In the genomic region with DNA sequence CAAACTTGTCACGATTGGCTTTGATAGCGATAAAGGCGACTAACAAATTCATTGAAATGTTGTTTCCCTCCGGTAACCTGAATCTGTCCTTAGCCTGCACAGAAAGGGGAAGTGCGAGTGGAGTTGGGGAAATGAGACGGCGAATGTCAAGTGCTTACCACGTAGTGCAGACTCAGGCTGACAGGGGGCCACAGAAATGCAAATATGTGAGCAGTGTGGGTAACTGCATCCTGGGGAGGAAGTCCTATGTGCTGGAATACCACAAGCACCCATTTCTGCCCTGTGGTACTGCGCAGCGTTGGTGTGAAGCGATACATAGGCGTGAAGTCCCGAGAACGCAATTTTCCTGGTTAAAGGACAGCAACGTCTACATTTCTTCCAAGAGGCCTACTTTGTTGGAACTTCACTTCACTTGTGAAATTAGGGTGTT, we compare ENCODE assay signal across 1 cellular context.
TF ChIP-seq lines count a peak whose summit lies in the region.

No MANE protein-coding gene starts in this region.

TF ChIP-seq in HepG2, 621 proteins besides CTCF, POLR2A, EP300 and RAD21 (continued from another document and continues in another):
- no peak for TF ChIP-seq XRCC5 (optimal IDR thresholded peaks at IDR 0.05; ENCODE audit: low read length)
- TF ChIP-seq STAG1 (CRISPR knock-in tag; IDR thresholded peaks at IDR 0.05), result no peak; the same call in 1 of the 2 replicates
- no peak for TF ChIP-seq KAT7 (CRISPR knock-in tag; IDR thresholded peaks at IDR 0.05; ENCODE audit: borderline replicate concordance)
- TF ChIP-seq HOXA5 (CRISPR knock-in tag; IDR thresholded peaks at IDR 0.05), result no peak
- no peak for TF ChIP-seq ZNF12 (CRISPR knock-in tag; IDR thresholded peaks at IDR 0.05)
- no peak for TF ChIP-seq MAFF (IDR thresholded peaks at IDR 0.05; ENCODE audit: low read depth, low read length)
- TF ChIP-seq NR2F6 (IDR thresholded peaks at IDR 0.05), result no peak
- 0 out of 2 replicates have a peak, but pooled peaks have one; percentile 13 for TF ChIP-seq NR2F6 (CRISPR knock-in tag; IDR thresholded peaks at IDR 0.05)
- TF ChIP-seq, protein P1, sequence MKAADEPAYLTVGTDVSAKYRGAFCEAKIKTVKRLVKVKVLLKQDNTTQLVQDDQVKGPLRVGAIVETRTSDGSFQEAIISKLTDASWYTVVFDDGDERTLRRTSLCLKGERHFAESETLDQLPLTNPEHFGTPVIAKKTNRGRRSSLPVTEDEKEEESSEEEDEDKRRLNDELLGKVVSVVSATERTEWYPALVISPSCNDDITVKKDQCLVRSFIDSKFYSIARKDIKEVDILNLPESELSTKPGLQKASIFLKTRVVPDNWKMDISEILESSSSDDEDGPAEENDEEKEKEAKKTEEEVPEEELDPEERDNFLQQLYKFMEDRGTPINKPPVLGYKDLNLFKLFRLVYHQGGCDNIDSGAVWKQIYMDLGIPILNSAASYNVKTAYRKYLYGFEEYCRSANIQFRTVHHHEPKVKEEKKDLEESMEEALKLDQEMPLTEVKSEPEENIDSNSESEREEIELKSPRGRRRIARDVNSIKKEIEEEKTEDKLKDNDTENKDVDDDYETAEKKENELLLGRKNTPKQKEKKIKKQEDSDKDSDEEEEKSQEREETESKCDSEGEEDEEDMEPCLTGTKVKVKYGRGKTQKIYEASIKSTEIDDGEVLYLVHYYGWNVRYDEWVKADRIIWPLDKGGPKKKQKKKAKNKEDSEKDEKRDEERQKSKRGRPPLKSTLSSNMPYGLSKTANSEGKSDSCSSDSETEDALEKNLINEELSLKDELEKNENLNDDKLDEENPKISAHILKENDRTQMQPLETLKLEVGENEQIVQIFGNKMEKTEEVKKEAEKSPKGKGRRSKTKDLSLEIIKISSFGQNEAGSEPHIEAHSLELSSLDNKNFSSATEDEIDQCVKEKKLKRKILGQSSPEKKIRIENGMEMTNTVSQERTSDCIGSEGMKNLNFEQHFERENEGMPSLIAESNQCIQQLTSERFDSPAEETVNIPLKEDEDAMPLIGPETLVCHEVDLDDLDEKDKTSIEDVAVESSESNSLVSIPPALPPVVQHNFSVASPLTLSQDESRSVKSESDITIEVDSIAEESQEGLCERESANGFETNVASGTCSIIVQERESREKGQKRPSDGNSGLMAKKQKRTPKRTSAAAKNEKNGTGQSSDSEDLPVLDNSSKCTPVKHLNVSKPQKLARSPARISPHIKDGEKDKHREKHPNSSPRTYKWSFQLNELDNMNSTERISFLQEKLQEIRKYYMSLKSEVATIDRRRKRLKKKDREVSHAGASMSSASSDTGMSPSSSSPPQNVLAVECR (CRISPR knock-in tag; IDR thresholded peaks at IDR 0.05; ENCODE audit: borderline replicate concordance), result no peak
- no peak for TF ChIP-seq TCF7L2 (IDR thresholded peaks at IDR 0.05; ENCODE audit: low read depth, low read length)
- TF ChIP-seq, protein P2, sequence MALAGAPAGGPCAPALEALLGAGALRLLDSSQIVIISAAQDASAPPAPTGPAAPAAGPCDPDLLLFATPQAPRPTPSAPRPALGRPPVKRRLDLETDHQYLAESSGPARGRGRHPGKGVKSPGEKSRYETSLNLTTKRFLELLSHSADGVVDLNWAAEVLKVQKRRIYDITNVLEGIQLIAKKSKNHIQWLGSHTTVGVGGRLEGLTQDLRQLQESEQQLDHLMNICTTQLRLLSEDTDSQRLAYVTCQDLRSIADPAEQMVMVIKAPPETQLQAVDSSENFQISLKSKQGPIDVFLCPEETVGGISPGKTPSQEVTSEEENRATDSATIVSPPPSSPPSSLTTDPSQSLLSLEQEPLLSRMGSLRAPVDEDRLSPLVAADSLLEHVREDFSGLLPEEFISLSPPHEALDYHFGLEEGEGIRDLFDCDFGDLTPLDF (CRISPR knock-in tag; IDR thresholded peaks at IDR 0.05), result no peak
- no peak for TF ChIP-seq NFE2 (CRISPR knock-in tag; IDR thresholded peaks at IDR 0.05)
- no peak for TF ChIP-seq HCFC1 (IDR thresholded peaks at IDR 0.05; ENCODE audit: low read depth, low read length)
- no peak for TF ChIP-seq BCL6 (CRISPR knock-in tag; IDR thresholded peaks at IDR 0.05)
- TF ChIP-seq KMT2A (CRISPR knock-in tag; IDR thresholded peaks at IDR 0.05), result no peak; the same call in 1 of the 2 replicates
- TF ChIP-seq, protein P3, sequence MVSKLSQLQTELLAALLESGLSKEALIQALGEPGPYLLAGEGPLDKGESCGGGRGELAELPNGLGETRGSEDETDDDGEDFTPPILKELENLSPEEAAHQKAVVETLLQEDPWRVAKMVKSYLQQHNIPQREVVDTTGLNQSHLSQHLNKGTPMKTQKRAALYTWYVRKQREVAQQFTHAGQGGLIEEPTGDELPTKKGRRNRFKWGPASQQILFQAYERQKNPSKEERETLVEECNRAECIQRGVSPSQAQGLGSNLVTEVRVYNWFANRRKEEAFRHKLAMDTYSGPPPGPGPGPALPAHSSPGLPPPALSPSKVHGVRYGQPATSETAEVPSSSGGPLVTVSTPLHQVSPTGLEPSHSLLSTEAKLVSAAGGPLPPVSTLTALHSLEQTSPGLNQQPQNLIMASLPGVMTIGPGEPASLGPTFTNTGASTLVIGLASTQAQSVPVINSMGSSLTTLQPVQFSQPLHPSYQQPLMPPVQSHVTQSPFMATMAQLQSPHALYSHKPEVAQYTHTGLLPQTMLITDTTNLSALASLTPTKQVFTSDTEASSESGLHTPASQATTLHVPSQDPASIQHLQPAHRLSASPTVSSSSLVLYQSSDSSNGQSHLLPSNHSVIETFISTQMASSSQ (IDR thresholded peaks at IDR 0.05; ENCODE audit: low read depth), result no peak
- TF ChIP-seq, protein P3 (CRISPR knock-in tag; IDR thresholded peaks at IDR 0.05; ENCODE audit: borderline replicate concordance), result no peak
- TF ChIP-seq PAF1 (CRISPR knock-in tag; IDR thresholded peaks at IDR 0.05), result no peak
- TF ChIP-seq, protein P4, sequence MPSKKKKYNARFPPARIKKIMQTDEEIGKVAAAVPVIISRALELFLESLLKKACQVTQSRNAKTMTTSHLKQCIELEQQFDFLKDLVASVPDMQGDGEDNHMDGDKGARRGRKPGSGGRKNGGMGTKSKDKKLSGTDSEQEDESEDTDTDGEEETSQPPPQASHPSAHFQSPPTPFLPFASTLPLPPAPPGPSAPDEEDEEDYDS (CRISPR knock-in tag; IDR thresholded peaks at IDR 0.05), result no peak
- no peak for TF ChIP-seq ZNF674 (CRISPR knock-in tag; IDR thresholded peaks at IDR 0.05; ENCODE audit: low read depth)
- no peak for TF ChIP-seq RCOR2 (CRISPR knock-in tag; IDR thresholded peaks at IDR 0.05)
- TF ChIP-seq ELF3 (CRISPR knock-in tag; IDR thresholded peaks at IDR 0.05), result peak; percentile 43; the same call in 1 of the 2 replicates
- TF ChIP-seq, protein P5, sequence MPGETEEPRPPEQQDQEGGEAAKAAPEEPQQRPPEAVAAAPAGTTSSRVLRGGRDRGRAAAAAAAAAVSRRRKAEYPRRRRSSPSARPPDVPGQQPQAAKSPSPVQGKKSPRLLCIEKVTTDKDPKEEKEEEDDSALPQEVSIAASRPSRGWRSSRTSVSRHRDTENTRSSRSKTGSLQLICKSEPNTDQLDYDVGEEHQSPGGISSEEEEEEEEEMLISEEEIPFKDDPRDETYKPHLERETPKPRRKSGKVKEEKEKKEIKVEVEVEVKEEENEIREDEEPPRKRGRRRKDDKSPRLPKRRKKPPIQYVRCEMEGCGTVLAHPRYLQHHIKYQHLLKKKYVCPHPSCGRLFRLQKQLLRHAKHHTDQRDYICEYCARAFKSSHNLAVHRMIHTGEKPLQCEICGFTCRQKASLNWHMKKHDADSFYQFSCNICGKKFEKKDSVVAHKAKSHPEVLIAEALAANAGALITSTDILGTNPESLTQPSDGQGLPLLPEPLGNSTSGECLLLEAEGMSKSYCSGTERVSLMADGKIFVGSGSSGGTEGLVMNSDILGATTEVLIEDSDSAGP (CRISPR knock-in tag; IDR thresholded peaks at IDR 0.05; ENCODE audit: borderline replicate concordance), result no peak; the same call in 1 of the 2 replicates
- TF ChIP-seq ZEB1 (IDR thresholded peaks at IDR 0.05; ENCODE audit: insufficient replicate concordance, low read depth), result no peak
- peak; percentile 15; the same call in 1 of the 2 replicates for TF ChIP-seq ELF1 (CRISPR knock-in tag; IDR thresholded peaks at IDR 0.05)
- TF ChIP-seq, protein P6, sequence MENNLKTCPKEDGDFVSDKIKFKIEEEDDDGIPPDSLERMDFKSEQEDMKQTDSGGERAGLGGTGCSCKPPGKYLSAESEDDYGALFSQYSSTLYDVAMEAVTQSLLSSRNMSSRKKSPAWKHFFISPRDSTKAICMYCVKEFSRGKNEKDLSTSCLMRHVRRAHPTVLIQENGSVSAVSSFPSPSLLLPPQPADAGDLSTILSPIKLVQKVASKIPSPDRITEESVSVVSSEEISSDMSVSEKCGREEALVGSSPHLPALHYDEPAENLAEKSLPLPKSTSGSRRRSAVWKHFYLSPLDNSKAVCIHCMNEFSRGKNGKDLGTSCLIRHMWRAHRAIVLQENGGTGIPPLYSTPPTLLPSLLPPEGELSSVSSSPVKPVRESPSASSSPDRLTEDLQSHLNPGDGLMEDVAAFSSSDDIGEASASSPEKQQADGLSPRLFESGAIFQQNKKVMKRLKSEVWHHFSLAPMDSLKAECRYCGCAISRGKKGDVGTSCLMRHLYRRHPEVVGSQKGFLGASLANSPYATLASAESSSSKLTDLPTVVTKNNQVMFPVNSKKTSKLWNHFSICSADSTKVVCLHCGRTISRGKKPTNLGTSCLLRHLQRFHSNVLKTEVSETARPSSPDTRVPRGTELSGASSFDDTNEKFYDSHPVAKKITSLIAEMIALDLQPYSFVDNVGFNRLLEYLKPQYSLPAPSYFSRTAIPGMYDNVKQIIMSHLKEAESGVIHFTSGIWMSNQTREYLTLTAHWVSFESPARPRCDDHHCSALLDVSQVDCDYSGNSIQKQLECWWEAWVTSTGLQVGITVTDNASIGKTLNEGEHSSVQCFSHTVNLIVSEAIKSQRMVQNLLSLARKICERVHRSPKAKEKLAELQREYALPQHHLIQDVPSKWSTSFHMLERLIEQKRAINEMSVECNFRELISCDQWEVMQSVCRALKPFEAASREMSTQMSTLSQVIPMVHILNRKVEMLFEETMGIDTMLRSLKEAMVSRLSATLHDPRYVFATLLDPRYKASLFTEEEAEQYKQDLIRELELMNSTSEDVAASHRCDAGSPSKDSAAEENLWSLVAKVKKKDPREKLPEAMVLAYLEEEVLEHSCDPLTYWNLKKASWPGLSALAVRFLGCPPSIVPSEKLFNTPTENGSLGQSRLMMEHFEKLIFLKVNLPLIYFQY (CRISPR knock-in tag; IDR thresholded peaks at IDR 0.05; ENCODE audit: borderline replicate concordance), result no peak
- 0 out of 2 replicates have a peak, but pooled peaks have one; percentile 13 for TF ChIP-seq ZNF614 (CRISPR knock-in tag; IDR thresholded peaks at IDR 0.05; ENCODE audit: borderline replicate concordance)
- TF ChIP-seq RFX3 (CRISPR knock-in tag; IDR thresholded peaks at IDR 0.05), result 0 out of 2 replicates have a peak, but pooled peaks have one; percentile 2
- peak; percentile 22; the same call in 1 of the 2 replicates for TF ChIP-seq KDM2A (CRISPR knock-in tag; IDR thresholded peaks at IDR 0.05; ENCODE audit: borderline replicate concordance, low read depth)
- TF ChIP-seq LCORL (IDR thresholded peaks at IDR 0.05), result no peak
- 0 out of 2 replicates have a peak, but pooled peaks have one; percentile 30 for TF ChIP-seq LCORL (CRISPR knock-in tag; IDR thresholded peaks at IDR 0.05)
- TF ChIP-seq ATF1 (CRISPR knock-in tag; IDR thresholded peaks at IDR 0.05), result no peak
- TF ChIP-seq, protein P7, sequence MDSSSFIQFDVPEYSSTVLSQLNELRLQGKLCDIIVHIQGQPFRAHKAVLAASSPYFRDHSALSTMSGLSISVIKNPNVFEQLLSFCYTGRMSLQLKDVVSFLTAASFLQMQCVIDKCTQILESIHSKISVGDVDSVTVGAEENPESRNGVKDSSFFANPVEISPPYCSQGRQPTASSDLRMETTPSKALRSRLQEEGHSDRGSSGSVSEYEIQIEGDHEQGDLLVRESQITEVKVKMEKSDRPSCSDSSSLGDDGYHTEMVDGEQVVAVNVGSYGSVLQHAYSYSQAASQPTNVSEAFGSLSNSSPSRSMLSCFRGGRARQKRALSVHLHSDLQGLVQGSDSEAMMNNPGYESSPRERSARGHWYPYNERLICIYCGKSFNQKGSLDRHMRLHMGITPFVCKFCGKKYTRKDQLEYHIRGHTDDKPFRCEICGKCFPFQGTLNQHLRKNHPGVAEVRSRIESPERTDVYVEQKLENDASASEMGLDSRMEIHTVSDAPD (CRISPR knock-in tag; IDR thresholded peaks at IDR 0.05), result no peak
- TF ChIP-seq HNRNPK (IDR thresholded peaks at IDR 0.05; ENCODE audit: low read depth, low read length, poor library complexity, severe bottlenecking), result no peak
- TF ChIP-seq NKX3-1 (CRISPR knock-in tag; IDR thresholded peaks at IDR 0.05), result peak; percentile 68; the same call in 1 of the 2 replicates
- no peak for TF ChIP-seq SKI (IDR thresholded peaks at IDR 0.05; ENCODE audit: partially characterized antibody)
- TF ChIP-seq ZNF329 (CRISPR knock-in tag; IDR thresholded peaks at IDR 0.05; ENCODE audit: low read depth), result no peak
- TF ChIP-seq MIXL1 (CRISPR knock-in tag; IDR thresholded peaks at IDR 0.05), result no peak
- TF ChIP-seq, protein P8, sequence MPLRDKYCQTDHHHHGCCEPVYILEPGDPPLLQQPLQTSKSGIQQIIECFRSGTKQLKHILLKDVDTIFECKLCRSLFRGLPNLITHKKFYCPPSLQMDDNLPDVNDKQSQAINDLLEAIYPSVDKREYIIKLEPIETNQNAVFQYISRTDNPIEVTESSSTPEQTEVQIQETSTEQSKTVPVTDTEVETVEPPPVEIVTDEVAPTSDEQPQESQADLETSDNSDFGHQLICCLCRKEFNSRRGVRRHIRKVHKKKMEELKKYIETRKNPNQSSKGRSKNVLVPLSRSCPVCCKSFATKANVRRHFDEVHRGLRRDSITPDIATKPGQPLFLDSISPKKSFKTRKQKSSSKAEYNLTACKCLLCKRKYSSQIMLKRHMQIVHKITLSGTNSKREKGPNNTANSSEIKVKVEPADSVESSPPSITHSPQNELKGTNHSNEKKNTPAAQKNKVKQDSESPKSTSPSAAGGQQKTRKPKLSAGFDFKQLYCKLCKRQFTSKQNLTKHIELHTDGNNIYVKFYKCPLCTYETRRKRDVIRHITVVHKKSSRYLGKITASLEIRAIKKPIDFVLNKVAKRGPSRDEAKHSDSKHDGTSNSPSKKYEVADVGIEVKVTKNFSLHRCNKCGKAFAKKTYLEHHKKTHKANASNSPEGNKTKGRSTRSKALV (CRISPR knock-in tag; IDR thresholded peaks at IDR 0.05), result no peak; the same call in 1 of the 2 replicates
- 0 out of 2 replicates have a peak, but pooled peaks have one; percentile 33 for TF ChIP-seq ZNF263 (CRISPR knock-in tag; IDR thresholded peaks at IDR 0.05)
- TF ChIP-seq ZNF501 (CRISPR knock-in tag; IDR thresholded peaks at IDR 0.05), result peak; percentile 10; the same call in 1 of the 2 replicates
- TF ChIP-seq ZNF232 (CRISPR knock-in tag; IDR thresholded peaks at IDR 0.05; ENCODE audit: borderline replicate concordance), result peak; percentile 54; the same call in 1 of the 2 replicates
- 0 out of 2 replicates have a peak, but pooled peaks have one; percentile 4 for TF ChIP-seq HNF4A (CRISPR knock-in tag; IDR thresholded peaks at IDR 0.05)
